Comparison of ENCODE assay signal across 8 cellular contexts in genomic region chr17:68514809-68515208, GRCh38. TPM values are rescaled to one million over a fixed set of nuclear protein-coding genes. Genes with fewer than 3 reads are reported as not detected.
DNase-seq lines count a peak whose midpoint lies in the region; ATAC-seq and TF ChIP-seq lines count a peak whose summit lies in the region.

No MANE protein-coding gene starts in this region.

- no peak for ATAC-seq in activated T-cell treated with anti-CD3 and anti-CD28 coated beads, Interleukin-2, amount 50 U/mL, for 4 hours
- no peak for ATAC-seq in left lung
- no peak for ATAC-seq in GM19455 (IDR thresholded peaks at IDR 0.05; ENCODE audit: unreplicated experiment)

- in situ Hi-C loops in astrocyte of the spinal cord (cut with HindIII; ENCODE audit: low sequenced_read_pairs), result no loop called here

- H3K4me1 Mint-ChIP-seq in activated T-cell treated with anti-CD3 and anti-CD28 coated beads, Interleukin-2, amount 50 U/mL, for 4 hours (ENCODE audit: low read depth), result peaks cover 63% of the 10 kb centered on the region

- H3K36me3 ChIP-seq in left lung (peaks cover 0 to 48% of the 10 kb centered on the region in 2 donors), tibial nerve (peaks cover 0 to 32% (median 0%) of the 10 kb centered on the region in 3 donors)

- H3K4me1 ChIP-seq in left lung, result peaks cover 23 to 59% of the 10 kb centered on the region in 2 donors
- peaks cover 0 to 73% (median 22%) of the 10 kb centered on the region in 4 donors for H3K4me1 ChIP-seq in tibial nerve

- peak overlapping the region; percentile 87 for H3K4me3 ChIP-seq in astrocyte of the spinal cord (ENCODE audit: low read depth, low read length)
- peak overlapping the region; percentile 65 to 69 for H3K4me3 ChIP-seq in left lung
- peak overlapping the region in 3 of 4 donors; percentile 3 to 85 (median 14) for H3K4me3 ChIP-seq in tibial nerve

- no peaks in the 10 kb centered on the region for H3K9me3 Mint-ChIP-seq in activated T-cell treated with anti-CD3 and anti-CD28 coated beads, Interleukin-2, amount 50 U/mL, for 4 hours

- H3K27ac ChIP-seq in left lung (peak overlapping the region in 1 of 2 donors; percentile 99), tibial nerve (peak overlapping the region; percentile 98 to 99 (median 98))

- TF ChIP-seq POLR2A in tibial nerve (IDR thresholded peaks at IDR 0.05), result no peak

- TF ChIP-seq CTCF in astrocyte of the spinal cord (IDR thresholded peaks at IDR 0.05; ENCODE audit: low read depth, low read length) (no peak), left lung (IDR thresholded peaks at IDR 0.05) (no peak), tibial nerve (IDR thresholded peaks at IDR 0.05) (no peak)

- H3K9me3 ChIP-seq in left lung (no peaks in the 10 kb centered on the region), tibial nerve (no peaks in the 10 kb centered on the region)

- peak; percentile 31 to 61 for TF ChIP-seq EP300 in tibial nerve (IDR thresholded peaks at IDR 0.05)

- H3K27me3 ChIP-seq in left lung (no peaks in the 10 kb centered on the region), tibial nerve (no peaks in the 10 kb centered on the region)

- 9 to 14% methylated on average over 7 of the region's 7 CpGs for WGBS in tibial nerve, 2 donors

- peaks cover 28% of the 10 kb centered on the region for H3K36me3 Mint-ChIP-seq in activated T-cell treated with anti-CD3 and anti-CD28 coated beads, Interleukin-2, amount 50 U/mL, for 4 hours (ENCODE audit: insufficient read depth)

- intact Hi-C loops in left lung (cut with DNase I), result no loop called here

- H3K27me3 Mint-ChIP-seq in activated T-cell treated with anti-CD3 and anti-CD28 coated beads, Interleukin-2, amount 50 U/mL, for 4 hours (ENCODE audit: low read depth), result no peaks in the 10 kb centered on the region

- no peak for DNase-seq in activated T-cell treated with anti-CD3 and anti-CD28 coated beads, Interleukin-2, amount 50 U/mL, for 4 hours
- DNase-seq in activated T-cell treated with anti-CD3 and anti-CD28 coated beads, Interleukin-2, amount 50 U/mL, for 1 hour, result no peak
- DNase-seq in astrocyte of the spinal cord (ENCODE audit: low read depth, low spot score) (peak; percentile 62), left lung (no peak), tibial nerve (ENCODE audit: low spot score in 2 of 2) (no peak), NCI-H128 (lab: John Stamatoyannopoulos, UW; ENCODE audit: unreplicated experiment) (no peak), A172 (ENCODE audit: low spot score) (no peak)

- peak overlapping the region; percentile 97 for H3K4me3 Mint-ChIP-seq in activated T-cell treated with anti-CD3 and anti-CD28 coated beads, Interleukin-2, amount 50 U/mL, for 4 hours

RNA-seq across cellular contexts. Expression of gene PRKAR1A, which starts 2.6 kb away (rescaled TPM):
- 100 to 1,000 TPM; 133 to 167 (median 134) TPM for total RNA-seq in activated T-cell treated with anti-CD3 and anti-CD28 coated beads, Interleukin-2, amount 50 U/mL, for 4 hours
- total RNA-seq in left lung (100 to 1,000 TPM; 345 to 376 TPM), tibial nerve (100 to 1,000 TPM; 327 to 494 (median 406) TPM)
- 253 and 301 TPM in 2 replicates for total RNA-seq in A172 (2014; rRNA removed; shearing (Covaris generic))

RNA-seq across cellular contexts. Expression of gene WIPI1, which starts 57.5 kb away (rescaled TPM):
- total RNA-seq in activated T-cell treated with anti-CD3 and anti-CD28 coated beads, Interleukin-2, amount 50 U/mL, for 4 hours, result 1 to 10 TPM; 2.9 to 6.4 (median 3.9) TPM
- total RNA-seq in left lung, result 10 to 100 TPM; 52.5 to 57.1 TPM
- 100 to 1,000 TPM in 1 of 4 donors, 10 to 100 TPM in 3; 71.4 to 131 (median 77.2) TPM for total RNA-seq in tibial nerve
- 31.8 and 32.8 TPM in 2 replicates for total RNA-seq in A172 (2014; rRNA removed; shearing (Covaris generic))

Comparison
In these comparisons a context has a peak if more than half of its experiments do, and no peak if none do; other contexts are left out.
1. H3K4me3 ChIP-seq: peak in every context shown above with its lines; median percentile 87 in astrocyte of the spinal cord; 67 in left lung; 14 in tibial nerve.